ENCODE assay signal across 8 cellular contexts in genomic region chr19:29664753-29665214, GRCh38. TPM values are rescaled to one million over a fixed set of nuclear protein-coding genes. Genes with fewer than 3 reads are reported as not detected.
DNase-seq lines count a peak whose midpoint lies in the region; ATAC-seq and TF ChIP-seq lines count a peak whose summit lies in the region.

No MANE protein-coding gene starts in this region.

- no peaks in the 10 kb centered on the region; the same call in 1 of the 2 replicates for H3K36me3 Mint-ChIP-seq in WTC11

- H3K27ac Mint-ChIP-seq in WTC11 = no peak overlapping the region

- H3K27me3 Mint-ChIP-seq in WTC11 (ENCODE audit: low read depth) = no peaks in the 10 kb centered on the region

- H3K4me3 Mint-ChIP-seq in WTC11 = peak overlapping the region; percentile 64

- no peak for TF ChIP-seq CTCF in WTC11 (IDR thresholded peaks at IDR 0.05)

- POLR2A ChIA-PET in WTC11 (lab: Charles Lee) = interaction anchor here (0.6 to 3.6 kb wide), 3 partner anchors 41 to 59 kb away, joined by 3 to 11 read pairs (median 4); partner anchors contain the start of gene POP4

- H3K27me3 ChIP-seq in iPS-18a (ENCODE audit: control insufficient read depth, insufficient read depth, low read length) (peaks cover 8% of the 10 kb centered on the region), subcutaneous abdominal adipose tissue (ENCODE audit: control insufficient read depth in 5 of 5, insufficient read depth in 4 of 5, low read length in 5 of 5) (no peaks in the 10 kb centered on the region)

- peaks cover 9% of the 10 kb centered on the region for H3K4me1 ChIP-seq in iPS-18a (ENCODE audit: control insufficient read depth, low read depth, low read length)
- peaks cover 0 to 67% (median 63%) of the 10 kb centered on the region in 5 donors for H3K4me1 ChIP-seq in subcutaneous abdominal adipose tissue (ENCODE audit: control insufficient read depth in 5 of 5, insufficient read depth in 5 of 5, low read length in 5 of 5)

- H3K36me3 ChIP-seq in iPS-18a (ENCODE audit: control insufficient read depth, low read depth, low read length) (no peaks in the 10 kb centered on the region), subcutaneous abdominal adipose tissue (ENCODE audit: control insufficient read depth in 5 of 5, insufficient read depth in 5 of 5, low read length in 5 of 5) (peaks cover 0 to 5% (median 3%) of the 10 kb centered on the region in 5 donors)

- ATAC-seq in WTC11 (peak; percentile 1; the same call in 1 of the 2 replicates), HG02759 (IDR thresholded peaks at IDR 0.05; ENCODE audit: unreplicated experiment) (no peak), HG03108 (IDR thresholded peaks at IDR 0.05; ENCODE audit: unreplicated experiment) (no peak), GM19035 (IDR thresholded peaks at IDR 0.05; ENCODE audit: unreplicated experiment) (no peak)

- H3K9me3 ChIP-seq in iPS-18a (ENCODE audit: control insufficient read depth, low read depth, low read length) = no peaks in the 10 kb centered on the region
- no peaks in the 10 kb centered on the region for H3K9me3 ChIP-seq in subcutaneous abdominal adipose tissue (ENCODE audit: control insufficient read depth in 5 of 5, low read length in 5 of 5)

- H3K27ac ChIP-seq in iPS-18a (ENCODE audit: low read length) (no peak overlapping the region), subcutaneous abdominal adipose tissue (ENCODE audit: low read depth, low read length) (peak overlapping the region; percentile 90)

- DNase-seq in DMS53 (lab: John Stamatoyannopoulos, UW) = peak; percentile 61
- no peak for DNase-seq in DMS53 treated with DMSO at 0.1 percent for 48 hours (lab: John Stamatoyannopoulos, UW; ENCODE audit: unreplicated experiment)
- no peak for DNase-seq in WTC11 (ENCODE audit: low spot score)

- no peaks in the 10 kb centered on the region for H3K9me3 Mint-ChIP-seq in WTC11

- H3K9ac ChIP-seq in iPS-18a (ENCODE audit: low read length) (no peak overlapping the region), subcutaneous abdominal adipose tissue (ENCODE audit: low read length in 5 of 5) (peak overlapping the region in 4 of 5 donors; percentile 37 to 69 (median 56))

- peak overlapping the region; percentile 64 for H3K4me3 ChIP-seq in iPS-18a (ENCODE audit: low read length)
- H3K4me3 ChIP-seq in subcutaneous abdominal adipose tissue (ENCODE audit: low read depth in 1 of 5, low read length in 5 of 5) = peak overlapping the region in 4 of 5 donors; percentile 55 to 87 (median 72)

- CTCF ChIA-PET in WTC11 (lab: Charles Lee) = interaction anchor here (0.6 to 2.8 kb wide), 11 partner anchors 13 to 1292 kb away, joined by 3 to 34 read pairs (median 4); partner anchors contain the start of gene POP4

- peaks cover 37% of the 10 kb centered on the region for H3K4me1 Mint-ChIP-seq in WTC11

TF ChIP-seq in WTC11, 78 proteins besides CTCF, POLR2A, EP300 and RAD21:
- no peak for TF ChIP-seq NFE2L1 (CRISPR knock-in tag; IDR thresholded peaks at IDR 0.05)
- TF ChIP-seq ZBTB21 (CRISPR knock-in tag; IDR thresholded peaks at IDR 0.05; ENCODE audit: borderline replicate concordance) = no peak
- TF ChIP-seq ZNF232 (CRISPR knock-in tag; IDR thresholded peaks at IDR 0.05) = no peak
- TF ChIP-seq PRRX2 (CRISPR knock-in tag; IDR thresholded peaks at IDR 0.05) = no peak
- TF ChIP-seq NR3C1 (CRISPR knock-in tag; conservative IDR thresholded peaks at IDR 0.05; ENCODE audit: low read depth) = no peak
- TF ChIP-seq GTF2I (CRISPR knock-in tag; conservative IDR thresholded peaks at IDR 0.05) = no peak
- no peak for TF ChIP-seq ATF1 (CRISPR knock-in tag; IDR thresholded peaks at IDR 0.05)
- TF ChIP-seq ZNF121 (CRISPR knock-in tag; IDR thresholded peaks at IDR 0.05) = no peak
- TF ChIP-seq TP53 (CRISPR knock-in tag; IDR thresholded peaks at IDR 0.05) = no peak
- no peak for TF ChIP-seq USF1 (CRISPR knock-in tag; IDR thresholded peaks at IDR 0.05)
- no peak for TF ChIP-seq E2F1 (CRISPR knock-in tag; IDR thresholded peaks at IDR 0.05)
- TF ChIP-seq FOXJ3 (CRISPR knock-in tag; IDR thresholded peaks at IDR 0.05; ENCODE audit: borderline replicate concordance) = no peak
- TF ChIP-seq SMAD4 (CRISPR knock-in tag; IDR thresholded peaks at IDR 0.05) = no peak
- TF ChIP-seq EMX1 (CRISPR knock-in tag; IDR thresholded peaks at IDR 0.05) = no peak
- no peak for TF ChIP-seq OVOL2 (CRISPR knock-in tag; IDR thresholded peaks at IDR 0.05; ENCODE audit: borderline replicate concordance)

RNA-seq across cellular contexts. Expression of gene PLEKHF1, which starts 0.5 kb away (rescaled TPM):
- 10.8 to 17.9 TPM (median 14.0 TPM) in 3 replicates for total RNA-seq in WTC11 (2021)

RNA-seq across cellular contexts. Expression of gene C19orf12, which starts 50.3 kb away (rescaled TPM):
- total RNA-seq in WTC11 (2021) = 15.5 to 19.0 TPM (median 17.2 TPM) in 3 replicates

RNA-seq across cellular contexts. Expression of gene POP4, which starts 58.7 kb away (rescaled TPM):
- 45.1 to 52.9 TPM (median 46.7 TPM) in 3 replicates for total RNA-seq in WTC11 (2021)
